ENCODE assay signal across 1 cellular context in genomic region chr9:127680846-127681245, GRCh38.
TF ChIP-seq lines count a peak whose summit lies in the region.

No MANE protein-coding gene starts in this region.

TF ChIP-seq in K562, 482 proteins besides CTCF, POLR2A, EP300 and RAD21 (continued from another document):
- TF ChIP-seq, protein P1, sequence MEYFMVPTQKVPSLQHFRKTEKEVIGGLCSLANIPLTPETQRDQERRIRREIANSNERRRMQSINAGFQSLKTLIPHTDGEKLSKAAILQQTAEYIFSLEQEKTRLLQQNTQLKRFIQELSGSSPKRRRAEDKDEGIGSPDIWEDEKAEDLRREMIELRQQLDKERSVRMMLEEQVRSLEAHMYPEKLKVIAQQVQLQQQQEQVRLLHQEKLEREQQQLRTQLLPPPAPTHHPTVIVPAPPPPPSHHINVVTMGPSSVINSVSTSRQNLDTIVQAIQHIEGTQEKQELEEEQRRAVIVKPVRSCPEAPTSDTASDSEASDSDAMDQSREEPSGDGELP (CRISPR knock-in tag; IDR thresholded peaks at IDR 0.05; ENCODE audit: borderline replicate concordance), result 0 out of 2 replicates have a peak, but pooled peaks have one; percentile 16
- TF ChIP-seq CBFA2T3 (IDR thresholded peaks at IDR 0.05), result 0 out of 2 replicates have a peak, but pooled peaks have one; percentile 11
